Comparison of ENCODE assay signal across 23 cellular contexts in genomic region chr2:162293122-162293781, GRCh38. TPM values are rescaled to one million over a fixed set of nuclear protein-coding genes. Genes with fewer than 3 reads are reported as not detected.
DNase-seq lines count a peak whose midpoint lies in the region; ATAC-seq and TF ChIP-seq lines count a peak whose summit lies in the region.
"Had no signal": no experiment of that assay in that cellular context is flagged by ENCODE, and none has a peak within 500 bp of the region (broad histone marks: within the 10 kb centered on the region; RNA-seq: fewer than 3 reads in every experiment).

No MANE protein-coding gene starts in this region.

- no peak overlapping the region for H3K27ac Mint-ChIP-seq in endodermal cell
- H3K27ac Mint-ChIP-seq in activated T-helper 17 cell treated with anti-CD3 and anti-CD28 coated beads, Interleukin-2, amount 50 U/mL, for 72 hours, result no peak overlapping the region
- H3K27ac Mint-ChIP-seq: activated B cell treated with CpG ODN at 0.5 μM for 24 hours; activated CD4-positive, alpha-beta memory T cell treated with anti-CD3 and anti-CD28 coated beads for 36 hours; CD4-positive, alpha-beta memory T cell; dendritic cell treated with granulocyte-macrophage colony-stimulating factor and Interleukin-4, amounts not matched to agents 40 ng/mL and 50 ng/mL, for 4 days had no signal

- H3K4me1 ChIP-seq in endodermal cell (ENCODE audit: control insufficient read depth, insufficient read depth, low read length), result no peaks in the 10 kb centered on the region
- H3K4me1 ChIP-seq: Peyer's patch, thyroid gland had no signal

- DNase-seq in M059J (ENCODE audit: low read depth) (peak; percentile 27), amniotic epithelial cell (ENCODE audit: low read depth) (peak; percentile 62), fibroblast of gingiva (ENCODE audit: low read depth) (peak; percentile 2), skeletal muscle cell (ENCODE audit: low read depth) (peak; percentile 6), endodermal cell (no peak), brain microvascular endothelial cell (no peak)
- DNase-seq: activated B cell treated with CpG ODN at 0.5 μM for 24 hours; activated CD4-positive, alpha-beta memory T cell treated with anti-CD3 and anti-CD28 coated beads for 36 hours; activated effector memory CD4-positive, alpha-beta T cell treated with anti-CD3 and anti-CD28 coated beads, Interleukin-2, amount 50 U/mL, for 16 hours; CD4-positive, alpha-beta memory T cell; GF-D8; kidney; NCI-H1417; NCI-H510A treated with DMSO at 0.1 percent for 48 hours; Peyer's patch; stimulated activated CD4-positive, alpha-beta T cell treated with anti-CD3 and anti-CD28 coated beads, Interleukin-4, amount 100 ng/mL, for 4 hours; stimulated activated naive CD8-positive, alpha-beta T cell treated with anti-CD3 and anti-CD28 coated beads, Interleukin-15, Interleukin-2, amounts not matched to agents 100 U/mL and 50 U/mL, for 24 hours; thyroid gland had no signal

- TF ChIP-seq CTCF in endodermal cell (conservative IDR thresholded peaks at IDR 0.05), result no peak
- TF ChIP-seq CTCF in brain microvascular endothelial cell (IDR thresholded peaks at IDR 0.05; ENCODE audit: low read depth, low read length, missing control alignments), result no peak

- no peaks in the 10 kb centered on the region for H3K4me1 Mint-ChIP-seq in endodermal cell
- no peaks in the 10 kb centered on the region for H3K4me1 Mint-ChIP-seq in activated T-helper 17 cell treated with anti-CD3 and anti-CD28 coated beads, Interleukin-2, amount 50 U/mL, for 72 hours
- H3K4me1 Mint-ChIP-seq: activated B cell treated with CpG ODN at 0.5 μM for 24 hours had no signal

- H3K36me3 ChIP-seq in endodermal cell (ENCODE audit: control insufficient read depth, insufficient read depth, low read length) (no peaks in the 10 kb centered on the region), brain microvascular endothelial cell (replicated peaks) (no peaks in the 10 kb centered on the region)
- H3K36me3 ChIP-seq: cardiac muscle cell, thyroid gland had no signal

- H3K4me3 Mint-ChIP-seq in endodermal cell, result no peak overlapping the region
- no peak overlapping the region for H3K4me3 Mint-ChIP-seq in activated T-helper 17 cell treated with anti-CD3 and anti-CD28 coated beads, Interleukin-2, amount 50 U/mL, for 72 hours
- H3K4me3 Mint-ChIP-seq: activated B cell treated with CpG ODN at 0.5 μM for 24 hours; activated CD4-positive, alpha-beta memory T cell treated with anti-CD3 and anti-CD28 coated beads for 36 hours; CD4-positive, alpha-beta memory T cell; dendritic cell treated with granulocyte-macrophage colony-stimulating factor and Interleukin-4, amounts not matched to agents 40 ng/mL and 50 ng/mL, for 4 days had no signal

- no peaks in the 10 kb centered on the region for H3K9me3 ChIP-seq in endodermal cell (ENCODE audit: control insufficient read depth, low read length)
- H3K9me3 ChIP-seq: Peyer's patch, thyroid gland had no signal

- 90% methylated on average over 2 of the region's 2 CpGs; no CpG with 5 or more reads in 1 of the 2 experiments for WGBS in endodermal cell (ENCODE audit: insufficient coverage in 1 of 2, insufficient read length in 1 of 2), 2 experiments

- ATAC-seq in activated T-helper 17 cell treated with anti-CD3 and anti-CD28 coated beads, Interleukin-2, amount 50 U/mL, for 72 hours (replicated peaks), result no peak
- ATAC-seq: stimulated activated naive CD8-positive, alpha-beta T cell treated with anti-CD3 and anti-CD28 coated beads, Interleukin-15, Interleukin-2, amounts not matched to agents 100 U/mL and 50 U/mL, for 24 hours had no signal

- in situ Hi-C loops in brain microvascular endothelial cell (cut with HindIII; ENCODE audit: low pct_ligation_motif_present, low sequenced_read_pairs), result no loop called here

- no peak overlapping the region for H3K9ac ChIP-seq in endodermal cell (ENCODE audit: extremely low read depth, low read length, poor library complexity, severe bottlenecking)

- H3K4me3 ChIP-seq in skeletal muscle cell (ENCODE audit: low read depth, low read length) (no peak overlapping the region), endodermal cell (ENCODE audit: low read length) (no peak overlapping the region), brain microvascular endothelial cell (ENCODE audit: low read depth, low read length) (no peak overlapping the region)
- H3K4me3 ChIP-seq: cardiac muscle cell, lung, Peyer's patch, SK-N-MC, thyroid gland had no signal

- H3K27me3 Mint-ChIP-seq in endodermal cell (ENCODE audit: insufficient read depth), result no peaks in the 10 kb centered on the region
- H3K27me3 Mint-ChIP-seq in activated T-helper 17 cell treated with anti-CD3 and anti-CD28 coated beads, Interleukin-2, amount 50 U/mL, for 72 hours, result no peaks in the 10 kb centered on the region
- H3K27me3 Mint-ChIP-seq: activated B cell treated with CpG ODN at 0.5 μM for 24 hours; activated CD4-positive, alpha-beta memory T cell treated with anti-CD3 and anti-CD28 coated beads for 36 hours; CD4-positive, alpha-beta memory T cell; dendritic cell treated with granulocyte-macrophage colony-stimulating factor and Interleukin-4, amounts not matched to agents 40 ng/mL and 50 ng/mL, for 4 days had no signal

- H3K27me3 ChIP-seq in endodermal cell (ENCODE audit: control insufficient read depth, insufficient read depth, low read length, poor library complexity, severe bottlenecking), result peaks cover 13% of the 10 kb centered on the region
- no peaks in the 10 kb centered on the region for H3K27me3 ChIP-seq in brain microvascular endothelial cell (replicated peaks)
- H3K27me3 ChIP-seq: cardiac muscle cell, Peyer's patch, thyroid gland had no signal

- H3K9me3 Mint-ChIP-seq in endodermal cell, result no peaks in the 10 kb centered on the region
- no peaks in the 10 kb centered on the region for H3K9me3 Mint-ChIP-seq in activated T-helper 17 cell treated with anti-CD3 and anti-CD28 coated beads, Interleukin-2, amount 50 U/mL, for 72 hours
- H3K9me3 Mint-ChIP-seq: activated B cell treated with CpG ODN at 0.5 μM for 24 hours; activated CD4-positive, alpha-beta memory T cell treated with anti-CD3 and anti-CD28 coated beads for 36 hours; CD4-positive, alpha-beta memory T cell; dendritic cell treated with granulocyte-macrophage colony-stimulating factor and Interleukin-4, amounts not matched to agents 40 ng/mL and 50 ng/mL, for 4 days had no signal

- H3K27ac ChIP-seq in endodermal cell (ENCODE audit: low read depth, low read length), result no peak overlapping the region
- no peak overlapping the region for H3K27ac ChIP-seq in brain microvascular endothelial cell
- H3K27ac ChIP-seq: cardiac muscle cell, Peyer's patch, SK-N-MC, thyroid gland had no signal

- no peaks in the 10 kb centered on the region for H3K36me3 Mint-ChIP-seq in endodermal cell (ENCODE audit: low read depth)
- peaks cover 44% of the 10 kb centered on the region for H3K36me3 Mint-ChIP-seq in activated T-helper 17 cell treated with anti-CD3 and anti-CD28 coated beads, Interleukin-2, amount 50 U/mL, for 72 hours (ENCODE audit: low read depth)

RNA-seq across cellular contexts. Expression of gene IFIH1, which starts 25.2 kb away (rescaled TPM):
- 70.9 and 90.2 TPM in 2 replicates for total RNA-seq in M059J (2014; rRNA removed; shearing (Covaris generic))
- total RNA-seq in endodermal cell, result under 1 TPM; 0.13 to 0.15 TPM
- polyA plus RNA-seq in endodermal cell (2013, experiment 1 of 2), result 0.21 TPM
- polyA plus RNA-seq in endodermal cell (2013, experiment 2 of 2), result 0.08 TPM
- total RNA-seq in activated T-helper 17 cell treated with anti-CD3 and anti-CD28 coated beads, Interleukin-2, amount 50 U/mL, for 72 hours, result 10 to 100 TPM; 24.8 to 26.7 TPM

RNA-seq across cellular contexts. Expression of gene FAP, which starts 50.0 kb away (rescaled TPM):
- total RNA-seq in M059J (2014; rRNA removed; shearing (Covaris generic)), result 22.8 and 31.9 TPM in 2 replicates
- not detected for total RNA-seq in endodermal cell
- 1.1 TPM for polyA plus RNA-seq in endodermal cell (2013, experiment 1 of 2)
- 1.4 TPM for polyA plus RNA-seq in endodermal cell (2013, experiment 2 of 2)
- total RNA-seq in activated T-helper 17 cell treated with anti-CD3 and anti-CD28 coated beads, Interleukin-2, amount 50 U/mL, for 72 hours, result not detected
- total RNA-seq: activated B cell treated with CpG ODN at 0.5 μM for 24 hours; activated CD4-positive, alpha-beta memory T cell treated with anti-CD3 and anti-CD28 coated beads for 36 hours; cardiac muscle cell; CD4-positive, alpha-beta memory T cell had no signal
- polyA plus RNA-seq: cardiac muscle cell; CD4-positive, alpha-beta memory T cell had no signal

RNA-seq across cellular contexts. Expression of gene GCA, which starts 50.7 kb away (rescaled TPM):
- total RNA-seq in M059J (2014; rRNA removed; shearing (Covaris generic)), result 31.4 and 51.7 TPM in 2 replicates
- total RNA-seq in endodermal cell, result 10 to 100 TPM; 27.5 to 53.0 TPM
- polyA plus RNA-seq in endodermal cell (2013, experiment 1 of 2), result 28.7 TPM
- 27.2 TPM for polyA plus RNA-seq in endodermal cell (2013, experiment 2 of 2)
- total RNA-seq in activated T-helper 17 cell treated with anti-CD3 and anti-CD28 coated beads, Interleukin-2, amount 50 U/mL, for 72 hours, result 10 to 100 TPM; 23.4 to 31.2 TPM

Comparison
In these comparisons a context has a peak if more than half of its experiments do, and no peak if none do; other contexts are left out.
1. DNase-seq: peak in M059J (single experiment), amniotic epithelial cell (single experiment), fibroblast of gingiva (single experiment) and skeletal muscle cell (single experiment); none in endodermal cell (single experiment) and brain microvascular endothelial cell (single experiment).
2. RNA of gene IFIH1, which starts 25.2 kb away (total RNA-seq): 70.9 to 90.2 TPM in M059J and 24.8 to 26.7 TPM in activated T-helper 17 cell treated with anti-CD3 and anti-CD28 coated beads, Interleukin-2, amount 50 U/mL, for 72 hours; 0.13 to 0.15 TPM in endodermal cell; every median in the first group is over 10 times any median in the second.
3. RNA of gene FAP, which starts 50.0 kb away (total RNA-seq): 22.8 to 31.9 TPM in M059J; not detected in endodermal cell and not detected in activated T-helper 17 cell treated with anti-CD3 and anti-CD28 coated beads, Interleukin-2, amount 50 U/mL, for 72 hours; every median in the first group is over 10 times any median in the second.